28 cellular contexts compared by ENCODE assay signal in genomic region chr2:129378186-129378585, GRCh38.
"Had no signal": no experiment of that assay in that cellular context is flagged by ENCODE, and none has a peak within 500 bp of the region (broad histone marks: within the 10 kb centered on the region; RNA-seq: fewer than 3 reads in every experiment).

No MANE protein-coding gene starts in this region.

- H3K4me1 ChIP-seq: colonic mucosa, gastrocnemius medialis, heart right ventricle, left lung, lower lobe of right lung had no signal

- H3K36me3 Mint-ChIP-seq: memory B cell had no signal

- H3K27ac ChIP-seq: colonic mucosa, epithelial cell of prostate, esophagus squamous epithelium, gastrocnemius medialis, heart right ventricle, left lung, lower lobe of right lung had no signal

- H3K27me3 ChIP-seq: colonic mucosa, gastrocnemius medialis, heart right ventricle, left lung had no signal

- H3K4me1 Mint-ChIP-seq: endodermal cell had no signal

- H3K4me3 Mint-ChIP-seq: dendritic cell treated with granulocyte-macrophage colony-stimulating factor and Interleukin-4, amounts not matched to agents 40 ng/mL and 50 ng/mL, for 4 days; effector memory CD8-positive, alpha-beta T cell; endodermal cell; memory B cell had no signal

- H3K9me3 ChIP-seq: colonic mucosa, gastrocnemius medialis, lower lobe of right lung had no signal

- H3K27me3 Mint-ChIP-seq: dendritic cell treated with granulocyte-macrophage colony-stimulating factor and Interleukin-4, amounts not matched to agents 40 ng/mL and 50 ng/mL, for 4 days; effector memory CD8-positive, alpha-beta T cell; memory B cell had no signal

- ATAC-seq: effector memory CD8-positive, alpha-beta T cell; esophagus mucosa; heart right ventricle; left cardiac atrium; left lung; left ventricle myocardium superior; lower lobe of right lung had no signal

- H3K4me3 ChIP-seq: colonic mucosa, esophagus squamous epithelium, gastrocnemius medialis, heart right ventricle, left lung, lower lobe of right lung had no signal

- H3K27ac Mint-ChIP-seq: dendritic cell treated with granulocyte-macrophage colony-stimulating factor and Interleukin-4, amounts not matched to agents 40 ng/mL and 50 ng/mL, for 4 days; effector memory CD8-positive, alpha-beta T cell; endodermal cell; memory B cell had no signal

- H3K36me3 ChIP-seq: colonic mucosa, esophagus squamous epithelium, gastrocnemius medialis, heart right ventricle, left lung, lower lobe of right lung had no signal

- DNase-seq: colonic mucosa; cortex of kidney; effector CD8-positive, alpha-beta T cell; effector memory CD8-positive, alpha-beta T cell; endodermal cell; erythroblast; esophagus squamous epithelium; foreskin fibroblast; foreskin melanocyte; gastrocnemius medialis; glutamatergic neuron; head of caudate nucleus; heart right ventricle; hippocampal formation; left cardiac atrium; left lung; left ventricle myocardium superior; lower lobe of right lung; mammary epithelial cell; mesendoderm; midbrain had no signal

- FAIRE-seq: endometrium, islet of Langerhans, keratinocyte had no signal
